In genomic region chr12:89383235-89384049, GRCh38 we compare ENCODE assay signal across 10 cellular contexts. TPM values are rescaled to one million over a fixed set of nuclear protein-coding genes. Genes with fewer than 3 reads are reported as not detected.
DNase-seq lines count a peak whose midpoint lies in the region; ATAC-seq and TF ChIP-seq lines count a peak whose summit lies in the region.
"Had no signal": no experiment of that assay in that cellular context is flagged by ENCODE, and none has a peak within 500 bp of the region (broad histone marks: within the 10 kb centered on the region; RNA-seq: fewer than 3 reads in every experiment).

No MANE protein-coding gene starts in this region.

- H3K9me3 ChIP-seq in Caco-2 (no peaks in the 10 kb centered on the region), Peyer's patch (no peaks in the 10 kb centered on the region), parathyroid adenoma (ENCODE audit: control insufficient read depth, low read length) (no peaks in the 10 kb centered on the region)

- peak overlapping the region; percentile 53 for H3K4me3 Mint-ChIP-seq in Caco-2 (ENCODE audit: unreplicated experiment)

- BruUV-seq in Caco-2 (replicated peaks; lab: Mats Ljungman, UMichigan), result no TSS peak

- ATAC-seq in HG03432 (IDR thresholded peaks at IDR 0.05; ENCODE audit: unreplicated experiment), result no peak
- ATAC-seq in HG03457 (IDR thresholded peaks at IDR 0.05; ENCODE audit: unreplicated experiment), result no peak
- no peak for ATAC-seq in HG02981 (IDR thresholded peaks at IDR 0.05; ENCODE audit: unreplicated experiment)

- CTCF ChIA-PET in Caco-2 (lab: Charles Lee), result interaction anchor here (1.0 kb wide), 1 partner anchor 69 kb away, joined by 3 read pairs; no protein-coding TSS in a partner anchor

- H3K36me3 ChIP-seq in Caco-2 (ENCODE audit: control insufficient read depth, insufficient read depth, low read length), result no peaks in the 10 kb centered on the region
- no peaks in the 10 kb centered on the region for H3K36me3 ChIP-seq in Peyer's patch
- no peaks in the 10 kb centered on the region for H3K36me3 ChIP-seq in parathyroid adenoma (ENCODE audit: control insufficient read depth, insufficient read depth, low read length)

- no peak overlapping the region for H3K9ac ChIP-seq in parathyroid adenoma

- no peak overlapping the region for H3K4me2 ChIP-seq in parathyroid adenoma (ENCODE audit: low read length)

- peak; percentile 51 to 62 for DNase-seq in Caco-2
- DNase-seq in Peyer's patch, result no peak
- peak; percentile 55 for DNase-seq in fibroblast of the aortic adventitia (ENCODE audit: low read depth)
- DNase-seq in NCI-H774 (lab: John Stamatoyannopoulos, UW), result no peak
- DNase-seq: cortex of kidney, DMS79 had no signal

- intact Hi-C loops in Caco-2 (cut with micrococcal nuclease; ENCODE audit: unreplicated experiment), result no loop called here

- H3K79me2 ChIP-seq in parathyroid adenoma, result no peaks in the 10 kb centered on the region

- no peaks in the 10 kb centered on the region for H3K9me3 Mint-ChIP-seq in Caco-2 (ENCODE audit: unreplicated experiment)

- H3K27me3 ChIP-seq in Caco-2 (replicated peaks; ENCODE audit: control insufficient read depth, insufficient read depth, low read length), result no peaks in the 10 kb centered on the region
- no peaks in the 10 kb centered on the region for H3K27me3 ChIP-seq in Peyer's patch
- no peaks in the 10 kb centered on the region for H3K27me3 ChIP-seq in parathyroid adenoma (ENCODE audit: control insufficient read depth, insufficient read depth, low read length)

- TF ChIP-seq POLR2A in Peyer's patch (IDR thresholded peaks at IDR 0.05), result no peak

- no peak overlapping the region for H3K4me3 ChIP-seq in Caco-2 (ENCODE audit: low read depth, low read length)
- no peak overlapping the region for H3K4me3 ChIP-seq in Peyer's patch
- no peak overlapping the region for H3K4me3 ChIP-seq in fibroblast of the aortic adventitia (ENCODE audit: low read depth, low read length)
- H3K4me3 ChIP-seq in parathyroid adenoma (ENCODE audit: low read depth, low read length), result no peak overlapping the region

- H3K4me1 ChIP-seq in Caco-2 (peaks cover 77% of the 10 kb centered on the region), Peyer's patch (peaks cover 0 to 34% (median 13%) of the 10 kb centered on the region in 4 donors), parathyroid adenoma (peaks cover 16% of the 10 kb centered on the region)

- peaks cover 10% of the 10 kb centered on the region for H3K36me3 Mint-ChIP-seq in Caco-2 (ENCODE audit: insufficient read depth, unreplicated experiment)

- TF ChIP-seq CTCF in Caco-2 (IDR thresholded peaks at IDR 0.05; ENCODE audit: insufficient read depth in 1 of 2, low read depth in 1 of 2, low read length in 1 of 2, severe bottlenecking in 1 of 2, unreplicated experiment in 1 of 2) (no peak), Peyer's patch (IDR thresholded peaks at IDR 0.05) (no peak), fibroblast of the aortic adventitia (IDR thresholded peaks at IDR 0.05; ENCODE audit: insufficient read depth, low read length) (no peak), parathyroid adenoma (IDR thresholded peaks at IDR 0.05) (no peak)

- POLR2A ChIA-PET in Caco-2 (lab: Charles Lee), result interaction anchor here (4.7 kb wide), 1 partner anchor 30 kb away, joined by 23 read pairs; the partner anchor contains the start of gene DUSP6

- H3K27ac Mint-ChIP-seq in Caco-2 (ENCODE audit: unreplicated experiment), result peak overlapping the region; percentile 95

- H3K4me1 Mint-ChIP-seq in Caco-2 (ENCODE audit: low read depth, unreplicated experiment), result peaks cover 47% of the 10 kb centered on the region

- peak overlapping the region; percentile 40 for H2AFZ ChIP-seq in parathyroid adenoma

- peak overlapping the region; percentile 26 to 79 (median 54) for H3K27ac ChIP-seq in Peyer's patch
- peak overlapping the region; percentile 60 for H3K27ac ChIP-seq in parathyroid adenoma

- H3K27me3 Mint-ChIP-seq in Caco-2 (ENCODE audit: insufficient read depth, unreplicated experiment), result no peaks in the 10 kb centered on the region

RNA-seq across cellular contexts. Expression of gene DUSP6, which starts 31.1 kb away (rescaled TPM):
- total RNA-seq in Caco-2 (2022) (22.4 and 30.8 TPM in 2 replicates), Peyer's patch (10 to 100 TPM; 33.1 to 71.0 (median 46.7) TPM), fibroblast of the aortic adventitia (ENCODE audit: low replicate concordance) (17.1 and 33.9 TPM in 2 replicates)

Comparison
In these comparisons a context has a peak if more than half of its experiments do, and no peak if none do; other contexts are left out.
1. DNase-seq: peak in Caco-2 (2 of 2) and fibroblast of the aortic adventitia (single experiment); none in Peyer's patch (0 of 3) and NCI-H774 (single experiment).